8 cellular contexts compared by ENCODE assay signal in the genomic region with DNA sequence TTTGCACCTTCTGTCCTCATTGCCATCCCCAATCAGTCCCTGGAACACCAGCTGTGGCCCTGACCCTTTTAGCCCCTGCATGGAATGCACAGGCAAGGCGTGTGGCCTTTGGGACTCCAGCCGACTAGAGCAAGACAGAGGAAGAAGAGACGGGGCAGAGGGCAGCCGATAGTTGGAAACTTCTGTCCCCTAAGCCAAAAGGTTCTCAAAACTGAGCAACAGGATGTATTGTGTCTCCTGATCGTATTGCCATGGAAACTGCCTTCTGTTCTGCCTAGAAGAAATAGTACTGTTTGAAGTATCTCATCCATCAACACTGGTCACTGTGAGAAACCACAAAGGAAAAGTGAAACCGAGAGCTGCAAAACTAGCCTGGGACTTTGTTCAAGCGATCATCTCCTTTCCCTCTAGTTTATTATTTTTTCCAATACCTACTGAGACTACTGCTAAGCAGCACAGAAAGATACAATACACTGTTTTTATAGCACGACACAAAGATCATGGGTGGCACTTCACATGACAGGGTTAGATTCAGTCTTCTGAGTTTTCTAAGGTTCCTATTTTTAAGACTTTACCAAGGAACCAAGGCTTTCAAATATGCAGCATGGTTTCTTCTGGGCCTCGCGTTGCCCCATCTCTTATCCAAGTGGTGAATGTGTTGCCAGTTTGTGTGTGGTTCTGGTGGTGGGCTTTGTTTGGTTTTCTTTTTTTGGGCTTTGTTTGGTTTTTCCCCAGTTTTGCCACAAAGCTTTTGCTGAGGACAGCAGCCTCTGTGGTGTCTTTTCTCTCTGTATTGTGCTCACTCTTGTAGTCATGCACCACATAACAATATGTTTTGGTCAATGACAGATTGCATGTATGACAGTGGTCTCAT. TPM values are rescaled to one million over a fixed set of nuclear protein-coding genes. Genes with fewer than 3 reads are reported as not detected.
DNase-seq lines count a peak whose midpoint lies in the region; ATAC-seq and TF ChIP-seq lines count a peak whose summit lies in the region.

No MANE protein-coding gene starts in this region.

- H3K27ac Mint-ChIP-seq in activated naive CD8-positive, alpha-beta T cell = peak overlapping the region; percentile 95

- no peaks in the 10 kb centered on the region for H3K27me3 Mint-ChIP-seq in activated naive CD8-positive, alpha-beta T cell

- no peaks in the 10 kb centered on the region for H3K27me3 ChIP-seq in GM06990 (replicated peaks; ENCODE audit: control insufficient read depth, insufficient read depth, low read length)
- no peaks in the 10 kb centered on the region for H3K27me3 ChIP-seq in right cardiac atrium (ENCODE audit: control insufficient read depth, insufficient read depth)

- H3K4me1 ChIP-seq in right cardiac atrium (ENCODE audit: control insufficient read depth, insufficient read depth, low read length) = peaks cover 2% of the 10 kb centered on the region

- no peaks in the 10 kb centered on the region for H3K9me3 Mint-ChIP-seq in activated naive CD8-positive, alpha-beta T cell (ENCODE audit: low read depth)

- H3K4me1 Mint-ChIP-seq in activated naive CD8-positive, alpha-beta T cell (ENCODE audit: low read depth) = peaks cover 97% of the 10 kb centered on the region

- ATAC-seq in GM21576 (IDR thresholded peaks at IDR 0.05; ENCODE audit: unreplicated experiment) (peak; percentile 65), right cardiac atrium (peak; percentile 77 to 85)

- H3K36me3 ChIP-seq in GM06990 (ENCODE audit: control insufficient read depth, insufficient read depth, low read length) (no peaks in the 10 kb centered on the region), KOPT-K1 (ENCODE audit: insufficient read depth, low read length) (peaks cover 76% of the 10 kb centered on the region)

- H3K27ac ChIP-seq in KOPT-K1 (ENCODE audit: low read depth, low read length, poor library complexity, severe bottlenecking) (peak overlapping the region; percentile 21), right cardiac atrium (ENCODE audit: low read length) (peak overlapping the region; percentile 37)

- DNase-seq in GM06990 (ENCODE audit: extremely low read depth, insufficient read length) (peak; percentile 69), right cardiac atrium (peak in 2 of 3 donors; percentile 33 to 68), NCI-H1694 treated with DMSO at 0.1 percent for 48 hours (lab: John Stamatoyannopoulos, UW) (no peak), NCI-H2107 treated with DMSO at 0.1 percent for 48 hours (lab: John Stamatoyannopoulos, UW; ENCODE audit: unreplicated experiment) (no peak)
- peak; percentile 61 to 93 (median 76) for DNase-seq in stimulated activated naive CD4-positive, alpha-beta T cell (lab: John Stamatoyannopoulos, UW)

- TF ChIP-seq CTCF in GM06990 (IDR thresholded peaks at IDR 0.05; ENCODE audit: insufficient read depth, low read length, poor library complexity, severe bottlenecking) = no peak

- H3K36me3 Mint-ChIP-seq in activated naive CD8-positive, alpha-beta T cell = peaks cover 49% of the 10 kb centered on the region

- 41% methylated on average over 10 of the region's 10 CpGs for WGBS in right cardiac atrium

- intact Hi-C loops in right cardiac atrium (cut with DNase I) = no loop called here

- H3K4me3 Mint-ChIP-seq in activated naive CD8-positive, alpha-beta T cell = peak overlapping the region; percentile 78

- no peak overlapping the region for H3K4me3 ChIP-seq in GM06990 (replicated peaks; ENCODE audit: low read depth, low read length)
- H3K4me3 ChIP-seq in right cardiac atrium (ENCODE audit: low read length) = peak overlapping the region; percentile 2

- H3K9me3 ChIP-seq in KOPT-K1 (ENCODE audit: insufficient read depth, low read length, poor library complexity, severe bottlenecking) (no peaks in the 10 kb centered on the region), right cardiac atrium (ENCODE audit: control insufficient read depth, low read length) (no peaks in the 10 kb centered on the region)

RNA-seq across cellular contexts. Expression of a gene that starts 49.3 kb away (rescaled TPM):
- 10 to 100 TPM in 2 of 4 donors, 1 to 10 TPM in 2; 9.7 to 20.7 (median 13.5) TPM for total RNA-seq in right cardiac atrium
- 14.5 TPM for polyA plus RNA-seq in right cardiac atrium

Comparison
In these comparisons a context has a peak if more than half of its experiments do, and no peak if none do; other contexts are left out.
1. DNase-seq: peak in GM06990 (single experiment), right cardiac atrium (2 of 3) and stimulated activated naive CD4-positive, alpha-beta T cell (6 of 6); none in NCI-H1694 treated with DMSO at 0.1 percent for 48 hours (single experiment) and NCI-H2107 treated with DMSO at 0.1 percent for 48 hours (single experiment).